11 cellular contexts compared by ENCODE assay signal in genomic region chr6:78629154-78629721, GRCh38.
DNase-seq lines count a peak whose midpoint lies in the region; ATAC-seq and TF ChIP-seq lines count a peak whose summit lies in the region.
"Had no signal": no experiment of that assay in that cellular context is flagged by ENCODE, and none has a peak within 500 bp of the region (broad histone marks: within the 10 kb centered on the region; RNA-seq: fewer than 3 reads in every experiment).

No MANE protein-coding gene starts in this region.

- H3K36me3 ChIP-seq in parathyroid adenoma (ENCODE audit: control insufficient read depth, insufficient read depth, low read length) (no peaks in the 10 kb centered on the region), colonic mucosa (no peaks in the 10 kb centered on the region)
- H3K36me3 ChIP-seq: gastrocnemius medialis had no signal

- peak overlapping the region; percentile 83 for H3K4me2 ChIP-seq in parathyroid adenoma (ENCODE audit: low read length)

- H2AFZ ChIP-seq in parathyroid adenoma, result peak overlapping the region; percentile 68

- peak; percentile 43 for DNase-seq in AG10803 (ENCODE audit: low read depth)
- peak; percentile 60 for DNase-seq in RPMI7951 (ENCODE audit: low read depth)
- peak; percentile 18 for DNase-seq in fibroblast of villous mesenchyme (ENCODE audit: low read depth)
- DNase-seq in RPMI8226, result no peak
- DNase-seq in colonic mucosa, result no peak
- DNase-seq: activated T-cell treated with anti-CD3 and anti-CD28 coated beads, Interleukin-2, amount 50 U/mL, for 72 hours; gastrocnemius medialis; T1000 had no signal

- no peak overlapping the region for H3K9ac ChIP-seq in parathyroid adenoma
- no peak overlapping the region for H3K9ac ChIP-seq in colonic mucosa (ENCODE audit: low read depth in 2 of 2, low read length in 2 of 2)

- no peaks in the 10 kb centered on the region for H3K79me2 ChIP-seq in parathyroid adenoma

- TF ChIP-seq CTCF in AG10803 (conservative IDR thresholded peaks at IDR 0.05; ENCODE audit: low read length) (no peak; the same call in 1 of the 2 replicates), fibroblast of villous mesenchyme (IDR thresholded peaks at IDR 0.05; ENCODE audit: insufficient read depth, low read depth, low read length) (no peak), parathyroid adenoma (IDR thresholded peaks at IDR 0.05) (no peak), colonic mucosa (IDR thresholded peaks at IDR 0.05) (no peak)

- intact Hi-C loops in colonic mucosa (cut with DNase I), result no loop called here

- H3K4me1 ChIP-seq in parathyroid adenoma (no peaks in the 10 kb centered on the region), colonic mucosa (no peaks in the 10 kb centered on the region)
- H3K4me1 ChIP-seq: gastrocnemius medialis had no signal

- H3K4me3 ChIP-seq in AG10803 (ENCODE audit: low read length) (peak overlapping the region; percentile 55), fibroblast of villous mesenchyme (ENCODE audit: low read depth, low read length) (peak overlapping the region; percentile 59), parathyroid adenoma (ENCODE audit: low read depth, low read length) (peak overlapping the region; percentile 53), colonic mucosa (no peak overlapping the region)

- no peak overlapping the region for H3K27ac ChIP-seq in parathyroid adenoma
- H3K27ac ChIP-seq in colonic mucosa, result no peak overlapping the region
- H3K27ac ChIP-seq: gastrocnemius medialis had no signal

- H3K27me3 ChIP-seq in parathyroid adenoma (ENCODE audit: control insufficient read depth, insufficient read depth, low read length) (no peaks in the 10 kb centered on the region), colonic mucosa (no peaks in the 10 kb centered on the region)

- H3K9me3 ChIP-seq in parathyroid adenoma (ENCODE audit: control insufficient read depth, low read length) (no peaks in the 10 kb centered on the region), colonic mucosa (no peaks in the 10 kb centered on the region)
- H3K9me3 ChIP-seq: gastrocnemius medialis had no signal

- ATAC-seq in GM21528 (IDR thresholded peaks at IDR 0.05; ENCODE audit: low FRiP score, unreplicated experiment) (no peak), HG03460 (IDR thresholded peaks at IDR 0.05; ENCODE audit: unreplicated experiment) (no peak)
- ATAC-seq: activated T-cell treated with anti-CD3 and anti-CD28 coated beads, Interleukin-2, amount 50 U/mL, for 72 hours; gastrocnemius medialis had no signal

Comparison
In these comparisons a context has a peak if more than half of its experiments do, and no peak if none do; other contexts are left out.
1. DNase-seq: peak in AG10803 (single experiment), RPMI7951 (single experiment) and fibroblast of villous mesenchyme (single experiment); none in RPMI8226 (single experiment) and colonic mucosa (single experiment).